15 cellular contexts compared by ENCODE assay signal in the genomic region with DNA sequence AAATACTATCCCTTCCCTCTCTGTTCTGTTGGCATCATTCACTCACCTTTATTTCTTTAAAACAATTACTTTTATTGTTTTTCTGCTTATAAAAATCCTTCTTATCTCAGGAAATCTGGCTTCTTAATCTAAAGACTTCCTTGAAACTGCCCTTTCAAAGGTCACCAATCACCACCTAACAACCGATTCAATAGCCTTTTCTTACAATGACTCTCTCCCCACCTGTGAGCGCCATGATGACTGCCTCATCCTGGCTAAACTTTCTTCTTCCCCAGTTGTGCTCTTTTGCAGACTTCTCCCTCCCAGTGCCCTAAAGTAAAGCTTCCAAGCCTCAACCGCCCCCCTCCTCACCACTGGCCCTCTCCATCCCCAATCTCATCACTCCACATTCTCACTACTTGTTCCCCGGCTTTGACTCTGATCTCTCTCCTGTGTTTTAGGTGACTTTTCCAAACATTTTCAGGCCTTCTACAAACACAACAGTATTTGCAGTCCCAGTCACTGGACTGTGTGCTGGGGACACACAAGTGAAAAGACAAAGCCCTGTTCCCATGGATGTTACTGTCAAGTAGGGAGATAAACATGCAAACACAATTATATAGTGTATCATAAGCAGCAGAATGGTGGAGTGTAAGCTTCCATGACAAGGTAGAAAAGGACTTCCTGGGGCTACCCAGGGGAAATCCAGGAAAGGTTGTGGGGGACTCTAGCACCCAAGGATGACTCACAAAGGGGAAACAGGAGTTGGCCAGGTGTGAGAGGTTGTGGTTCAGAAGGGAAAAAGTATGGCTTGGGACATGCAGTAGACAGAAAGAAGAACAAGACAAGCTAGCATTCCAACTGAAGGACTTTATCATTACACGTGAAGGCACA. TPM values are rescaled to one million over a fixed set of nuclear protein-coding genes. Genes with fewer than 3 reads are reported as not detected.
A peak's percentile ranks its signal among the peaks of the same experiment; 100 is the strongest.
DNase-seq lines count a peak whose midpoint lies in the region; ATAC-seq and TF ChIP-seq lines count a peak whose summit lies in the region.
"Had no signal": no experiment of that assay in that cellular context is flagged by ENCODE, and none has a peak within 500 bp of the region (broad histone marks: within the 10 kb centered on the region; RNA-seq: fewer than 3 reads in every experiment).

No MANE protein-coding gene starts in this region.

- H3K27ac Mint-ChIP-seq in progenitor cell of endocrine pancreas, result peak overlapping the region; percentile 78
- H3K27ac Mint-ChIP-seq in natural killer cell, result no peak overlapping the region

- H3K27me3 Mint-ChIP-seq in progenitor cell of endocrine pancreas (no peaks in the 10 kb centered on the region), natural killer cell (ENCODE audit: low read depth in 2 of 2) (peaks cover 7 to 25% of the 10 kb centered on the region in 2 donors)

- peaks cover 24% of the 10 kb centered on the region for H3K36me3 Mint-ChIP-seq in progenitor cell of endocrine pancreas (ENCODE audit: insufficient read depth)
- no peaks in the 10 kb centered on the region for H3K36me3 Mint-ChIP-seq in natural killer cell
- H3K36me3 Mint-ChIP-seq: CD4-positive, CD25-positive, alpha-beta regulatory T cell had no signal

- H3K4me1 Mint-ChIP-seq in progenitor cell of endocrine pancreas (ENCODE audit: low read depth) (peaks cover 42% of the 10 kb centered on the region), natural killer cell (no peaks in the 10 kb centered on the region)
- H3K4me1 Mint-ChIP-seq: CD4-positive, CD25-positive, alpha-beta regulatory T cell had no signal

- no peak overlapping the region for H3K4me3 Mint-ChIP-seq in progenitor cell of endocrine pancreas (ENCODE audit: low read depth)
- no peak overlapping the region for H3K4me3 Mint-ChIP-seq in natural killer cell
- H3K4me3 Mint-ChIP-seq: CD4-positive, CD25-positive, alpha-beta regulatory T cell had no signal

- no peak for TF ChIP-seq CTCF in progenitor cell of endocrine pancreas (IDR thresholded peaks at IDR 0.05; ENCODE audit: unreplicated experiment)
- no peak for TF ChIP-seq CTCF in natural killer cell (IDR thresholded peaks at IDR 0.05)

- DNase-seq in NCI-H1092 treated with DMSO at 0.1 percent for 48 hours (lab: John Stamatoyannopoulos, UW) (peak; percentile 11), NCI-H1092 (lab: John Stamatoyannopoulos, UW) (no peak), NCI-H748 (lab: John Stamatoyannopoulos, UW; ENCODE audit: unreplicated experiment) (peak; percentile 52), glomerular visceral epithelial cell (ENCODE audit: extremely low spot score) (peak; percentile 27), progenitor cell of endocrine pancreas (ENCODE audit: low spot score, unreplicated experiment) (no peak), natural killer cell (no peak), SW 1271 (lab: John Stamatoyannopoulos, UW) (no peak)
- DNase-seq: activated CD4-positive, alpha-beta T cell treated with anti-CD3 and anti-CD28 coated beads, Interleukin-2, amount 50 U/mL, for 4 hours; CD4-positive, CD25-positive, alpha-beta regulatory T cell; effector memory CD4-positive, alpha-beta T cell; GF-D8; NCI-H1105; NCI-H526 treated with DMSO at 0.1 percent for 48 hours; T1000 had no signal

- H3K9me3 Mint-ChIP-seq in progenitor cell of endocrine pancreas (ENCODE audit: low read depth), result peaks cover 3% of the 10 kb centered on the region
- H3K9me3 Mint-ChIP-seq in natural killer cell, result no peaks in the 10 kb centered on the region
- H3K9me3 Mint-ChIP-seq: CD4-positive, CD25-positive, alpha-beta regulatory T cell had no signal

- ATAC-seq in natural killer cell (no peak), GM18519 (IDR thresholded peaks at IDR 0.05; ENCODE audit: low FRiP score, unreplicated experiment) (no peak)

- intact Hi-C loops in natural killer cell (cut with micrococcal nuclease), result no loop called here

RNA-seq across cellular contexts. Expression of gene NHSL1, which starts 12.8 kb away (rescaled TPM):
- total RNA-seq in progenitor cell of endocrine pancreas (79.0 and 86.5 TPM in 2 replicates), natural killer cell (under 1 TPM; 0.38 to 0.75 (median 0.68) TPM)
- total RNA-seq: CD4-positive, CD25-positive, alpha-beta regulatory T cell had no signal

Comparison
In these comparisons a context has a peak if more than half of its experiments do, and no peak if none do; other contexts are left out.
1. DNase-seq: peak in NCI-H1092 treated with DMSO at 0.1 percent for 48 hours (single experiment), NCI-H748 (single experiment) and glomerular visceral epithelial cell (single experiment); none in NCI-H1092 (single experiment), progenitor cell of endocrine pancreas (single experiment), natural killer cell (single experiment) and SW 1271 (0 of 2).
2. RNA of gene NHSL1, which starts 12.8 kb away (total RNA-seq): 79.0 to 86.5 TPM in progenitor cell of endocrine pancreas; 0.38 to 0.75 TPM in natural killer cell; every median in the first group is over 10 times any median in the second.